In genomic region chr3:65979731-65980130, GRCh38 we compare ENCODE assay signal across 16 cellular contexts. TPM values are rescaled to one million over a fixed set of nuclear protein-coding genes. Genes with fewer than 3 reads are reported as not detected.
DNase-seq lines count a peak whose midpoint lies in the region; TF ChIP-seq lines count a peak whose summit lies in the region.
"Had no signal": no experiment of that assay in that cellular context is flagged by ENCODE, and none has a peak within 500 bp of the region (broad histone marks: within the 10 kb centered on the region; RNA-seq: fewer than 3 reads in every experiment).

No MANE protein-coding gene starts in this region.

- H3K36me3 Mint-ChIP-seq in MCF 10A (ENCODE audit: insufficient read depth, unreplicated experiment), result peaks cover 6% of the 10 kb centered on the region
- H3K36me3 Mint-ChIP-seq: natural killer cell had no signal

- H3K9me3 Mint-ChIP-seq in MCF 10A (ENCODE audit: unreplicated experiment), result no peaks in the 10 kb centered on the region
- H3K9me3 Mint-ChIP-seq: T-helper 1 cell treated with Interleukin-12 subunit alpha and Interleukin-12 subunit beta and Interleukin-4 antibody, amounts not matched to agents 30 μg/mL and 1 μg/mL, for 36 hours had no signal

- no peak overlapping the region for H3K4me3 ChIP-seq in breast epithelium
- no peak overlapping the region for H3K4me3 ChIP-seq in astrocyte of the spinal cord (ENCODE audit: low read depth, low read length)
- no peak overlapping the region for H3K4me3 ChIP-seq in vagina
- H3K4me3 ChIP-seq: heart left ventricle, right lobe of liver had no signal

- no peak for TF ChIP-seq CTCF in breast epithelium (IDR thresholded peaks at IDR 0.05)
- TF ChIP-seq CTCF in MCF 10A (IDR thresholded peaks at IDR 0.05; ENCODE audit: unreplicated experiment), result no peak
- no peak for TF ChIP-seq CTCF in astrocyte of the spinal cord (IDR thresholded peaks at IDR 0.05; ENCODE audit: low read depth, low read length)
- no peak for TF ChIP-seq CTCF in vagina (IDR thresholded peaks at IDR 0.05)

- H3K9me3 ChIP-seq in breast epithelium (no peaks in the 10 kb centered on the region), vagina (no peaks in the 10 kb centered on the region)
- H3K9me3 ChIP-seq: heart left ventricle, right lobe of liver had no signal

- no peak overlapping the region for H3K27ac Mint-ChIP-seq in MCF 10A (ENCODE audit: low read depth, unreplicated experiment)
- H3K27ac Mint-ChIP-seq: natural killer cell; T-helper 1 cell treated with Interleukin-12 subunit alpha and Interleukin-12 subunit beta and Interleukin-4 antibody, amounts not matched to agents 30 μg/mL and 1 μg/mL, for 36 hours had no signal

- DNase-seq in breast epithelium (ENCODE audit: low spot score in 2 of 2) (no peak), MCF 10A (ENCODE audit: unreplicated experiment) (no peak), astrocyte of the spinal cord (ENCODE audit: low read depth, low spot score) (peak; percentile 57), kidney tubule cell (ENCODE audit: low spot score) (peak; percentile 42), vagina (ENCODE audit: extremely low spot score in 2 of 2) (no peak), NCI-H2029 treated with DMSO at 0.1 percent for 48 hours (lab: John Stamatoyannopoulos, UW) (no peak), NCI-H146 treated with DMSO at 0.1 percent for 48 hours (lab: John Stamatoyannopoulos, UW; ENCODE audit: unreplicated experiment) (no peak)
- DNase-seq in activated CD8-positive, alpha-beta memory T cell treated with anti-CD3 and anti-CD28 coated beads, Interleukin-2, amount 50 U/mL, for 48 hours, result no peak
- DNase-seq: 8988T; activated CD4-positive, alpha-beta T cell treated with anti-CD3 and anti-CD28 coated beads for 48 hours; effector memory CD4-positive, alpha-beta T cell; natural killer cell; NCI-H1092 treated with DMSO at 0.1 percent for 48 hours; right lobe of liver had no signal

- H3K27me3 Mint-ChIP-seq in MCF 10A (ENCODE audit: insufficient read depth, unreplicated experiment), result no peaks in the 10 kb centered on the region

- TF ChIP-seq POLR2A in breast epithelium (IDR thresholded peaks at IDR 0.05) (no peak), vagina (IDR thresholded peaks at IDR 0.05) (no peak)

- peak overlapping the region; percentile 68 to 78 for H3K27ac ChIP-seq in breast epithelium
- peak overlapping the region; percentile 4 for H3K27ac ChIP-seq in vagina
- H3K27ac ChIP-seq: right lobe of liver had no signal

- in situ Hi-C loops in astrocyte of the spinal cord (cut with HindIII; ENCODE audit: low sequenced_read_pairs), result no loop called here

- H3K36me3 ChIP-seq in breast epithelium, result no peaks in the 10 kb centered on the region
- no peaks in the 10 kb centered on the region for H3K36me3 ChIP-seq in vagina
- H3K36me3 ChIP-seq: heart left ventricle, right lobe of liver had no signal

- POLR2A ChIA-PET in MCF 10A (lab: Yijun Ruan, JAX), result no interaction called here

- H3K4me1 Mint-ChIP-seq in MCF 10A (ENCODE audit: insufficient read depth, unreplicated experiment), result no peaks in the 10 kb centered on the region
- H3K4me1 Mint-ChIP-seq: natural killer cell had no signal

- H3K4me1 ChIP-seq in breast epithelium (no peaks in the 10 kb centered on the region), vagina (peaks cover 17% of the 10 kb centered on the region)
- H3K4me1 ChIP-seq: right lobe of liver had no signal

- BruUV-seq in MCF 10A (replicated peaks; lab: Mats Ljungman, UMichigan), result no TSS peak

- intact Hi-C loops in breast epithelium (cut with DNase I; ENCODE audit: low total_unique reads), result no loop called here
- intact Hi-C loops in MCF 10A (cut with micrococcal nuclease), result no loop called here
- intact Hi-C loops in vagina (cut with DNase I), result no loop called here

- H3K27me3 ChIP-seq in breast epithelium, result no peaks in the 10 kb centered on the region
- H3K27me3 ChIP-seq in vagina, result no peaks in the 10 kb centered on the region
- H3K27me3 ChIP-seq: heart left ventricle, right lobe of liver had no signal

- CTCF ChIA-PET in MCF 10A (lab: Yijun Ruan, JAX), result interaction anchor here (0.6 kb wide), 1 partner anchor 59 kb away, joined by 3 read pairs; no protein-coding TSS in a partner anchor

- H3K4me3 Mint-ChIP-seq in MCF 10A (ENCODE audit: unreplicated experiment), result no peak overlapping the region
- H3K4me3 Mint-ChIP-seq: natural killer cell; T-helper 1 cell treated with Interleukin-12 subunit alpha and Interleukin-12 subunit beta and Interleukin-4 antibody, amounts not matched to agents 30 μg/mL and 1 μg/mL, for 36 hours had no signal

RNA-seq across cellular contexts. Expression of gene MAGI1, which starts 59.0 kb away (rescaled TPM):
- total RNA-seq in breast epithelium (10 to 100 TPM; 22.1 to 94.4 (median 70.5) TPM), MCF 10A (2022) (6.2 and 6.3 TPM in 2 replicates), vagina (47.1 TPM)
- total RNA-seq: natural killer cell had no signal

Comparison
In these comparisons a context has a peak if more than half of its experiments do, and no peak if none do; other contexts are left out.
1. DNase-seq: peak in astrocyte of the spinal cord (single experiment) and kidney tubule cell (single experiment); none in breast epithelium (0 of 2), MCF 10A (single experiment), vagina (0 of 2), activated CD8-positive, alpha-beta memory T cell treated with anti-CD3 and anti-CD28 coated beads, Interleukin-2, amount 50 U/mL, for 48 hours (single experiment), NCI-H2029 treated with DMSO at 0.1 percent for 48 hours (single experiment) and NCI-H146 treated with DMSO at 0.1 percent for 48 hours (single experiment).